In genomic region chr2:190701586-190701985, GRCh38 we compare ENCODE assay signal across 1 cellular context.
TF ChIP-seq lines count a peak whose summit lies in the region.

No MANE protein-coding gene starts in this region.

TF ChIP-seq in GM23338, 12 proteins besides CTCF, POLR2A, EP300 and RAD21 (continued from another document):
- TF ChIP-seq REST (IDR thresholded peaks at IDR 0.05; ENCODE audit: unreplicated experiment): no peak
- TF ChIP-seq POLR2AphosphoS5 (IDR thresholded peaks at IDR 0.05; ENCODE audit: low read depth): no peak
- TF ChIP-seq ETS1 (IDR thresholded peaks at IDR 0.05): no peak
- no peak for TF ChIP-seq ZNF331 (CRISPR knock-in tag; IDR thresholded peaks at IDR 0.05; ENCODE audit: low read depth)
